ENCODE assay signal across 1 cellular context in genomic region chr15:24954783-24955548, GRCh38.
TF ChIP-seq lines count a peak whose summit lies in the region.

Gene SNRPN, plus strand, starts transcription at chr15:24954987. Its CDS starts 19,467 bp downstream, at chr15:24974454.
Gene SNURF, plus strand, starts transcription at chr15:24954987. Its CDS starts 62 bp downstream, at chr15:24955049.

TF ChIP-seq in SK-N-SH treated with all-trans-retinoic acid at 6 μM for 48 hours, 23 proteins besides CTCF, POLR2A, EP300 and RAD21 (continued from another document):
- TF ChIP-seq POU6F1 (CRISPR knock-in tag; IDR thresholded peaks at IDR 0.05; ENCODE audit: borderline replicate concordance, low read depth) (no peak), ESRRG (CRISPR knock-in tag; IDR thresholded peaks at IDR 0.05) (no peak), ARNTL (CRISPR knock-in tag; IDR thresholded peaks at IDR 0.05; ENCODE audit: borderline replicate concordance, low read depth) (no peak), PPARA (CRISPR knock-in tag; IDR thresholded peaks at IDR 0.05; ENCODE audit: borderline replicate concordance) (no peak), ZNF8 (CRISPR knock-in tag; IDR thresholded peaks at IDR 0.05) (no peak), OSR1 (CRISPR knock-in tag; IDR thresholded peaks at IDR 0.05) (no peak)
